7 cellular contexts compared by ENCODE assay signal in genomic region chr6:43163899-43164298, GRCh38.
"Had no signal": no experiment of that assay in that cellular context is flagged by ENCODE, and none has a peak within 500 bp of the region (broad histone marks: within the 10 kb centered on the region; RNA-seq: fewer than 3 reads in every experiment).

No MANE protein-coding gene starts in this region.

- ATAC-seq: GM23338 had no signal

- FAIRE-seq: H1, HTR-8/SVneo had no signal

- DNase-seq: H9, HCEC 1CT, HFFc6, KG1 had no signal

- H3K4me3 ChIP-seq: GM23338 had no signal

- H3K4me2 ChIP-seq: GM23338 had no signal

- H2AFZ ChIP-seq: GM23338 had no signal
